18 cellular contexts compared by ENCODE assay signal in genomic region chr11:112525844-112526590, GRCh38.
DNase-seq lines count a peak whose midpoint lies in the region; TF ChIP-seq lines count a peak whose summit lies in the region.
"Had no signal": no experiment of that assay in that cellular context is flagged by ENCODE, and none has a peak within 500 bp of the region (broad histone marks: within the 10 kb centered on the region; RNA-seq: fewer than 3 reads in every experiment).

No MANE protein-coding gene starts in this region.

- in situ Hi-C loops in GM23248 (cut with MboI) = no loop called here

- WGBS in GM23248 (ENCODE audit: low coverage in 1 of 2, low lambda C conversion rate in 2 of 2, missing lambda C conversion rate in 2 of 2), 2 experiments = 54 to 59% methylated on average over 7 of the region's 7 CpGs

- H2AFZ ChIP-seq in GM23248 (no peak overlapping the region), MM.1S (ENCODE audit: low read length) (no peak overlapping the region)
- H2AFZ ChIP-seq: parathyroid adenoma had no signal

- H3K9me3 ChIP-seq in GM23248 (ENCODE audit: low read depth) = no peaks in the 10 kb centered on the region
- no peaks in the 10 kb centered on the region for H3K9me3 ChIP-seq in MM.1S (replicated peaks; ENCODE audit: insufficient read depth, low read length)
- H3K9me3 ChIP-seq: suprapubic skin, vagina had no signal

- DNase-seq in AG08395 (ENCODE audit: low spot score) (peak; percentile 10), GM23248 (peak; percentile 44), RPMI7951 (ENCODE audit: low read depth) (peak; percentile 64), myocyte (ENCODE audit: low read depth) (peak; percentile 37), MM.1S (no peak), epidermal melanocyte (ENCODE audit: insufficient read length, low spot score) (no peak)
- no peak for DNase-seq in stimulated activated CD4-positive, alpha-beta T cell treated with anti-CD3 and anti-CD28 coated beads, Interleukin-12 subunit alpha, Interleukin-12 subunit beta, amount 100 ng/mL, for 4 hours
- DNase-seq: CD4-positive, alpha-beta T cell; effector memory CD8-positive, alpha-beta T cell; H7; KG1; kidney; NCI-H1930; NCI-H82; SHP77 had no signal

- peaks cover 26% of the 10 kb centered on the region for H3K4me1 ChIP-seq in GM23248 (ENCODE audit: insufficient read depth)
- H3K4me1 ChIP-seq in MM.1S (ENCODE audit: low read length) = no peaks in the 10 kb centered on the region
- H3K4me1 ChIP-seq: parathyroid adenoma had no signal

- H3F3A ChIP-seq in GM23248 (ENCODE audit: insufficient read depth) (no peaks in the 10 kb centered on the region), MM.1S (ENCODE audit: insufficient read depth, low read length) (no peaks in the 10 kb centered on the region)

- H3K4me3 ChIP-seq in GM23248 (no peak overlapping the region), MM.1S (ENCODE audit: low read length) (no peak overlapping the region)
- H3K4me3 ChIP-seq: suprapubic skin, vagina had no signal

- H3K9ac ChIP-seq in GM23248 (no peak overlapping the region), MM.1S (ENCODE audit: low read length) (no peak overlapping the region)
- H3K9ac ChIP-seq: parathyroid adenoma had no signal

- H3K36me3 ChIP-seq in GM23248 (ENCODE audit: low read depth) (no peaks in the 10 kb centered on the region), MM.1S (replicated peaks; ENCODE audit: insufficient read depth, low read length) (no peaks in the 10 kb centered on the region)
- H3K36me3 ChIP-seq: suprapubic skin, vagina had no signal

- H3K4me2 ChIP-seq in GM23248 (ENCODE audit: unreplicated experiment) = no peak overlapping the region
- no peak overlapping the region for H3K4me2 ChIP-seq in MM.1S (ENCODE audit: low read depth, low read length)

- no peaks in the 10 kb centered on the region for H3K79me2 ChIP-seq in GM23248 (ENCODE audit: insufficient read depth)
- H3K79me2 ChIP-seq in MM.1S (ENCODE audit: low read length) = no peaks in the 10 kb centered on the region
- H3K79me2 ChIP-seq: parathyroid adenoma had no signal

- TF ChIP-seq CTCF in MM.1S (IDR thresholded peaks at IDR 0.05; ENCODE audit: low read length) = no peak

- H4K20me1 ChIP-seq in GM23248 (ENCODE audit: insufficient read depth) = no peaks in the 10 kb centered on the region
- no peaks in the 10 kb centered on the region for H4K20me1 ChIP-seq in MM.1S (ENCODE audit: insufficient read depth, low read length)

- H3K27me3 ChIP-seq in GM23248 (replicated peaks; ENCODE audit: insufficient read depth) (peaks cover 15% of the 10 kb centered on the region), MM.1S (replicated peaks; ENCODE audit: insufficient read depth, low read length) (no peaks in the 10 kb centered on the region)
- H3K27me3 ChIP-seq: vagina had no signal

- H3K27ac ChIP-seq in GM23248 (no peak overlapping the region), MM.1S (ENCODE audit: low read length) (no peak overlapping the region)
- H3K27ac ChIP-seq: parathyroid adenoma, suprapubic skin, vagina had no signal

- H3K9me2 ChIP-seq in GM23248 (ENCODE audit: insufficient read depth) (no peaks in the 10 kb centered on the region), MM.1S (replicated peaks; ENCODE audit: insufficient read depth, low read length) (no peaks in the 10 kb centered on the region)

Comparison
In these comparisons a context has a peak if more than half of its experiments do, and no peak if none do; other contexts are left out.
1. DNase-seq: peak in AG08395 (single experiment), GM23248 (single experiment), RPMI7951 (single experiment) and myocyte (single experiment); none in MM.1S (single experiment), stimulated activated CD4-positive, alpha-beta T cell treated with anti-CD3 and anti-CD28 coated beads, Interleukin-12 subunit alpha, Interleukin-12 subunit beta, amount 100 ng/mL, for 4 hours (single experiment) and epidermal melanocyte (single experiment).